Comparison of ENCODE assay signal across 8 cellular contexts in the genomic region with DNA sequence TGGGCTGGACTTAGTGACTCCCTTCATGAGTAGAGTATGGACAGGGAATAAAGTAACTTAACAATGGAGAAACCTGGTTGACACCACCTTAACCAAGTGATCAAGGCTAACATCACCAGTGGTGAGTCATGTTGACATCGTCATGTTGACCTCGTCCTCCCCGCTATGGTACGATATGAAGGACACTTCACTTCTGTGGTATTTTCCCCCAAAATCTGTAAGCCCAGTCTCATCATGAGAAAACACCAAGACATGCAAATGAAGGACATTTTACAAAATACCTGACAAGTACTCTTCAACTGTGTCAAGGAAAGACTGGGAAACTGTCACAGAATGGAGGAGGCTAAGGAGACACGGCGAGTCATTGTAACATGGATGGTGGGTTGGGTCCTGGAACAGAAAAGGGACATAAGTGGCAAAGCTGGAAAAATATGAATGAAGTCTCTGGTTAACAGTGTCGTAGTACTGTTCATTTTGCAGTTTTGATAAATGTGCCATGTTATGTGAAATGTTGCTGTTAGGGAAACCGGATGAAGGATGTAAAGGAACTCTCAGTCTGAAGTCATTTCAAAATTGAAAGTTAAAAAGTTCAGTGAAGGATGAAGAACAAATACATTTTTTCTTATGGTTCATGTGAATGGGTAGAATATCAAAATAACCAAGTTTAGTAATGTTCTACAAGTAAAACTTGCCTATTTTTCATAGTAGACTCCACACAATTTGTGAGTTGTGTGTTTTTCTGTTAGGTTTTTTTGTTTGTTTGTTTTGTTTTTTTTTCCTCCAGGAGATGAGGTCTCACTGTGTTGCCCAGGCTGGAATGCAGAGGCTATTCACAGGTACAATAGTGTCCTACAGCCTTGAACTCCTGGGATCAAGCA.
DNase-seq lines count a peak whose midpoint lies in the region; ATAC-seq, FAIRE-seq and TF ChIP-seq lines count a peak whose summit lies in the region.

No MANE protein-coding gene starts in this region.

- in situ Hi-C loops in GM13977 (cut with MboI; ENCODE audit: low pct_unique_long_range_greater_than_20kb, low sequenced_read_pairs, unreplicated experiment) = no loop called here

- ATAC-seq in GM21526 (IDR thresholded peaks at IDR 0.05; ENCODE audit: low FRiP score, unreplicated experiment) (peak; percentile 71), HG03571 (IDR thresholded peaks at IDR 0.05; ENCODE audit: unreplicated experiment) (peak; percentile 85)

- H3K4me3 ChIP-seq in fibroblast of mammary gland (ENCODE audit: control insufficient read depth, low read depth, low read length) = no peak overlapping the region

- no peak for FAIRE-seq in frontal cortex (lab: Jason Lieb, UNC)

- no peak for TF ChIP-seq CTCF in GM13977 (IDR thresholded peaks at IDR 0.05; ENCODE audit: extremely low read depth, insufficient read depth, missing control alignments)
- TF ChIP-seq CTCF in fibroblast of mammary gland (conservative IDR thresholded peaks at IDR 0.05; ENCODE audit: control insufficient read depth, insufficient read depth, low read depth, low read length) = no peak

- DNase-seq in GM13977 (ENCODE audit: low spot score) = peak; percentile 31
- DNase-seq in fibroblast of mammary gland (ENCODE audit: low read depth) = peak; percentile 76
- DNase-seq in NCI-H2107 treated with DMSO at 0.1 percent for 48 hours (lab: John Stamatoyannopoulos, UW; ENCODE audit: unreplicated experiment) = no peak
- no peak for DNase-seq in NCI-H345 (lab: John Stamatoyannopoulos, UW)
- no peak for DNase-seq in H4 (ENCODE audit: low spot score)
- no peak for DNase-seq in frontal cortex (ENCODE audit: low spot score in 2 of 2)

Comparison
In these comparisons a context has a peak if more than half of its experiments do, and no peak if none do; other contexts are left out.
1. DNase-seq: peak in GM13977 (single experiment) and fibroblast of mammary gland (single experiment); none in NCI-H2107 treated with DMSO at 0.1 percent for 48 hours (single experiment), NCI-H345 (single experiment), H4 (single experiment) and frontal cortex (0 of 2).